In genomic region chr17:21029032-21029431, GRCh38 we compare ENCODE assay signal across 10 cellular contexts. TPM values are rescaled to one million over a fixed set of nuclear protein-coding genes. Genes with fewer than 3 reads are reported as not detected.
A peak's percentile ranks its signal among the peaks of the same experiment; 100 is the strongest.
DNase-seq lines count a peak whose midpoint lies in the region; ATAC-seq, FAIRE-seq and TF ChIP-seq lines count a peak whose summit lies in the region.
"Had no signal": no experiment of that assay in that cellular context is flagged by ENCODE, and none has a peak within 500 bp of the region (broad histone marks: within the 10 kb centered on the region; RNA-seq: fewer than 3 reads in every experiment).

No MANE protein-coding gene starts in this region.

- H3K36me3 Mint-ChIP-seq in brain, result peaks cover 67% of the 10 kb centered on the region

- H3K27ac Mint-ChIP-seq in brain, result peak overlapping the region in 3 of 5 experiments; percentile 4 to 65 (median 54)

- H3K27ac ChIP-seq in aorta (ENCODE audit: low read depth in 1 of 2, low read length in 2 of 2), result no peak overlapping the region
- H3K27ac ChIP-seq in kidney (ENCODE audit: low read depth in 2 of 2, low read length in 2 of 2), result no peak overlapping the region

- no peaks in the 10 kb centered on the region for H3K27me3 Mint-ChIP-seq in brain

- peak; percentile 51 for DNase-seq in stimulated activated naive CD4-positive, alpha-beta T cell treated with Interleukin-2 at 50 U/mL for 16 hours (lab: John Stamatoyannopoulos, UW)
- no peak for DNase-seq in stimulated activated naive CD4-positive, alpha-beta T cell (lab: John Stamatoyannopoulos, UW)
- DNase-seq in lung microvascular endothelial cell (ENCODE audit: low read depth in 2 of 2), result peak; percentile 53 to 66
- DNase-seq in aorta, result no peak
- no peak for DNase-seq in kidney
- DNase-seq: NCI-H82 had no signal

- H3K4me3 ChIP-seq in aorta (ENCODE audit: low read length in 2 of 2) (no peak overlapping the region), kidney (ENCODE audit: low read length in 2 of 2) (no peak overlapping the region)

- no peaks in the 10 kb centered on the region for H3K27me3 ChIP-seq in aorta (ENCODE audit: control insufficient read depth in 1 of 2, insufficient read depth in 2 of 2, low read length in 1 of 2)

- H3K9me3 Mint-ChIP-seq in brain, result no peaks in the 10 kb centered on the region
- H3K9me3 Mint-ChIP-seq: nephron had no signal

- H3K9me3 ChIP-seq in aorta (ENCODE audit: control insufficient read depth, low read length) (no peaks in the 10 kb centered on the region), kidney (ENCODE audit: control insufficient read depth in 1 of 2, low read length in 2 of 2) (no peaks in the 10 kb centered on the region)

- no peak for FAIRE-seq in kidney (lab: Jason Lieb, UNC)

- peaks cover 76% of the 10 kb centered on the region for H3K4me1 Mint-ChIP-seq in brain

- ATAC-seq in aorta (ENCODE audit: low FRiP score), result peak; percentile 53
- no peak for ATAC-seq in GM18498 (IDR thresholded peaks at IDR 0.05; ENCODE audit: unreplicated experiment)
- ATAC-seq in HG02870 (IDR thresholded peaks at IDR 0.05; ENCODE audit: unreplicated experiment), result no peak

- H3K4me1 ChIP-seq in aorta (ENCODE audit: control insufficient read depth in 1 of 2, insufficient read depth in 2 of 2, low read length in 2 of 2) (peaks cover 0 to 3% of the 10 kb centered on the region in 2 donors), kidney (ENCODE audit: control insufficient read depth in 1 of 2, insufficient read depth in 1 of 2, low read depth in 1 of 2, low read length in 2 of 2) (peaks cover 5 to 8% of the 10 kb centered on the region in 2 donors)

- intact Hi-C loops in aorta (cut with DNase I), result no loop called here
- intact Hi-C loops in kidney (cut with DNase I), result no loop called here

- H3K36me3 ChIP-seq in aorta (ENCODE audit: control insufficient read depth in 1 of 2, insufficient read depth in 2 of 2, low read length in 1 of 2), result peaks cover 0 to 5% of the 10 kb centered on the region in 2 donors
- peaks cover 16 to 36% of the 10 kb centered on the region in 2 donors for H3K36me3 ChIP-seq in kidney (ENCODE audit: control insufficient read depth in 1 of 2, insufficient read depth in 2 of 2, low read length in 2 of 2)

- H3K4me3 Mint-ChIP-seq in brain, result peak overlapping the region in 1 of 5 experiments; percentile 2
- H3K4me3 Mint-ChIP-seq: nephron had no signal

- WGBS in aorta, 2 donors, result 32 to 35% methylated on average over 7 of the region's 7 CpGs

- H3K9ac ChIP-seq in kidney (ENCODE audit: low read length in 2 of 2), result no peak overlapping the region

- TF ChIP-seq CTCF in brain (conservative IDR thresholded peaks at IDR 0.05) (no peak), kidney (IDR thresholded peaks at IDR 0.05; ENCODE audit: borderline replicate concordance, extremely low read depth, insufficient read depth) (no peak)

RNA-seq across cellular contexts. Expression of gene USP22, which starts 13.8 kb away (rescaled TPM):
- polyA plus RNA-seq in brain (ENCODE audit: insufficient read depth, low read depth, low replicate concordance) (199 TPM), aorta (10 to 100 TPM; 21.5 to 41.5 TPM), kidney (ENCODE audit: insufficient read depth, low read depth, low replicate concordance) (47.8 TPM)
- total RNA-seq in lung microvascular endothelial cell (194 and 195 TPM in 2 replicates), aorta (100 to 1,000 TPM; 131 to 168 TPM), kidney (176 TPM)

Comparison
In these comparisons a context has a peak if more than half of its experiments do, and no peak if none do; other contexts are left out.
1. DNase-seq: peak in stimulated activated naive CD4-positive, alpha-beta T cell treated with Interleukin-2 at 50 U/mL for 16 hours (single experiment) and lung microvascular endothelial cell (2 of 2); none in stimulated activated naive CD4-positive, alpha-beta T cell (0 of 6), aorta (0 of 2) and kidney (single experiment).